Comparison of ENCODE assay signal across 24 cellular contexts in the genomic region with DNA sequence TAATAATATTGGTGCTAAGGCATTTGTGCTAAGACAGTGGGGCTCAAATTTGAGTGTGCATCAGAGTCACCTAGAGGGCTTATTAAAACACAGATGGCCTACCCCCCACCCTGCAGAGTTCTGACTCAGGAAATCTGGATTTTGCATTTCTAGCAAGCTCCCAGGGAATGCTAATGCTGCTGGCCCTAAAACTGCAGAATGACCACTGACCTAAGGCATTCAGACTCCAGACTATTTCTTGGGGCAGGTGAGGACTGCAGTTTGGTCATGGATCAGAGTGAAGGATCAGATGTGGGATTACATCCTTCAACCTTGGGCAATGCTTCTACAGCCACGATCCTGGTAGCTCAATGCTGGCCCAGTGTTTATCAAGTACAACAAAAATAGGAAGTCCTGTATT.
"Had no signal": no experiment of that assay in that cellular context is flagged by ENCODE, and none has a peak within 500 bp of the region (broad histone marks: within the 10 kb centered on the region; RNA-seq: fewer than 3 reads in every experiment).

No MANE protein-coding gene starts in this region.

- ATAC-seq: gastroesophageal sphincter; left cardiac atrium; mucosa of descending colon; naive thymus-derived CD8-positive, alpha-beta T cell; stimulated activated effector memory CD8-positive, alpha-beta T cell treated with anti-CD3 and anti-CD28 coated beads, Interleukin-12 subunit alpha, Interleukin-12 subunit beta, amount 100 ng/mL, for 72 hours; stimulated activated naive CD8-positive, alpha-beta T cell treated with anti-CD3 and anti-CD28 coated beads, Interleukin-15, Interleukin-2, amounts not matched to agents 100 U/mL and 50 U/mL, for 24 hours had no signal

- H3K27me3 Mint-ChIP-seq: naive thymus-derived CD8-positive, alpha-beta T cell had no signal

- H3K4me3 Mint-ChIP-seq: immature natural killer cell; naive thymus-derived CD8-positive, alpha-beta T cell; stimulated activated effector memory CD8-positive, alpha-beta T cell treated with anti-CD3 and anti-CD28 coated beads, Interleukin-12 subunit alpha, Interleukin-12 subunit beta, amount 100 ng/mL, for 72 hours had no signal

- FAIRE-seq: kidney had no signal

- H3K36me3 Mint-ChIP-seq: immature natural killer cell; naive thymus-derived CD8-positive, alpha-beta T cell; stimulated activated effector memory CD8-positive, alpha-beta T cell treated with anti-CD3 and anti-CD28 coated beads, Interleukin-12 subunit alpha, Interleukin-12 subunit beta, amount 100 ng/mL, for 72 hours had no signal

- H3K4me3 ChIP-seq: dorsolateral prefrontal cortex, esophagus muscularis mucosa, gastroesophageal sphincter, left ventricle myocardium inferior, mucosa of descending colon, ovary, prostate gland, right lobe of liver, suprapubic skin, thyroid gland, upper lobe of left lung, vagina had no signal

- H3K27ac ChIP-seq: dorsolateral prefrontal cortex, epithelial cell of prostate, esophagus muscularis mucosa, gastroesophageal sphincter, left ventricle myocardium inferior, ovary, prostate gland, right lobe of liver, suprapubic skin, thyroid gland, upper lobe of left lung, vagina had no signal

- H3K27me3 ChIP-seq: dorsolateral prefrontal cortex, esophagus muscularis mucosa, gastroesophageal sphincter, ovary, right lobe of liver, suprapubic skin, thyroid gland, upper lobe of left lung, vagina had no signal

- H3K27ac Mint-ChIP-seq: immature natural killer cell; naive thymus-derived CD8-positive, alpha-beta T cell; stimulated activated effector memory CD8-positive, alpha-beta T cell treated with anti-CD3 and anti-CD28 coated beads, Interleukin-12 subunit alpha, Interleukin-12 subunit beta, amount 100 ng/mL, for 72 hours had no signal

- H3K4me1 Mint-ChIP-seq: immature natural killer cell; naive thymus-derived CD8-positive, alpha-beta T cell; stimulated activated effector memory CD8-positive, alpha-beta T cell treated with anti-CD3 and anti-CD28 coated beads, Interleukin-12 subunit alpha, Interleukin-12 subunit beta, amount 100 ng/mL, for 72 hours had no signal

- H3K9me3 ChIP-seq: esophagus muscularis mucosa, gastroesophageal sphincter, left ventricle myocardium inferior, mucosa of descending colon, ovary, prostate gland, right lobe of liver, suprapubic skin, thyroid gland, upper lobe of left lung, vagina had no signal

- H3K4me1 ChIP-seq: gastroesophageal sphincter, left ventricle myocardium inferior, prostate gland, right lobe of liver, suprapubic skin, thyroid gland had no signal

- H3K36me3 ChIP-seq: esophagus muscularis mucosa, gastroesophageal sphincter, left ventricle myocardium inferior, ovary, prostate gland, right lobe of liver, suprapubic skin, thyroid gland, upper lobe of left lung, vagina had no signal

- DNase-seq: cortex of kidney; dorsolateral prefrontal cortex; effector memory CD4-positive, alpha-beta T cell; glutamatergic neuron; immature natural killer cell; kidney; left cardiac atrium; left ventricle myocardium inferior; mucosa of descending colon; naive thymus-derived CD8-positive, alpha-beta T cell; ovary; right lobe of liver; stimulated activated CD4-positive, alpha-beta T cell treated with anti-CD3 and anti-CD28 coated beads, Interleukin-4, amount 100 ng/mL, for 1 hour; stimulated activated CD8-positive, alpha-beta memory T cell treated with anti-CD3 and anti-CD28 coated beads, Interleukin-4, amount 100 ng/mL, for 48 hours; stimulated activated naive CD8-positive, alpha-beta T cell treated with anti-CD3 and anti-CD28 coated beads, Interleukin-15, Interleukin-2, amounts not matched to agents 100 U/mL and 50 U/mL, for 24 hours; thyroid gland; upper lobe of left lung had no signal
